In the genomic region with DNA sequence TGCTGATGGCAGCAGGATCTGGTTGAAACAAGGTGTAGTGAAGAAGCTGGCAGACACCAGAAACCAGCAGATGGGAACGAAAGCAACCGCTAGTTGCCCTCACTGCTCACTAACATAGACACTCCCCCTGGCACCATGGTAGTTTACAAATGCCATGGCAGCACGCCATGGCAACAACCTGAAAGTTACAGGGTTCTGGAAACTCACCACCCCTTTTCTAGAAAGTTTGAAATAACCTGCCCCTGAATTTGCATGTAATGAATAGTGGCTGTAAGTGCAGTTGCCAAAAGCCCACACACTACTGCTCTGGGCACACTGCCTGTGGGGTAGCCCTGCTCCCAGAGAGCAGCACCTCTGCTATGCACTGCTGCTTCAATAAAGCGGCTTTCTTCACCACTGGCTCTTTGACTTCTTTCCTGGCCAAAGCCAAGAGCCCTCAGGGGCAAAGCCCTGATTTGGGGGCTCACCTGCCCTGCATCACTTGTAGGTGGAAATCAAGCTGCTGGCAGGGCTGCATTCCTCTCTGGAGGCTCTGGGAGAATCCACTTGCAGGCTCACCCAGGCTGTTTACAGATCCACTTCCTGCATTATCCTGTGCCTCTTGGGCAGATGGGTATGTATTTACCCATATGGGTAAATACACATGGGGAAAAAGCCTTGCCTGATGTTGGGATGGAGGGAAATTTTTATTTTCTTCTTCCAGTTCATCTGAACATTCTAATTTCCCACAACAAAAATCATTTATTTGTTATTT, we compare ENCODE assay signal across 10 cellular contexts. TPM values are rescaled to one million over a fixed set of nuclear protein-coding genes. Genes with fewer than 3 reads are reported as not detected.
DNase-seq lines count a peak whose midpoint lies in the region; ATAC-seq and TF ChIP-seq lines count a peak whose summit lies in the region.
"Had no signal": no experiment of that assay in that cellular context is flagged by ENCODE, and none has a peak within 500 bp of the region (broad histone marks: within the 10 kb centered on the region; RNA-seq: fewer than 3 reads in every experiment).

No MANE protein-coding gene starts in this region.

- DNase-seq in NCI-H146 (lab: John Stamatoyannopoulos, UW) (peak; percentile 18), NCI-H146 treated with DMSO at 0.1 percent for 48 hours (lab: John Stamatoyannopoulos, UW; ENCODE audit: unreplicated experiment) (no peak), progenitor cell of endocrine pancreas (ENCODE audit: low spot score, unreplicated experiment) (no peak), ecto neural progenitor cell (ENCODE audit: low spot score) (no peak), type B pancreatic cell (ENCODE audit: extremely low spot score, unreplicated experiment) (no peak)
- no peak for DNase-seq in activated CD4-positive, alpha-beta T cell treated with anti-CD3 and anti-CD28 coated beads for 4 hours

- H3K27ac Mint-ChIP-seq in brain: peak overlapping the region; percentile 24 to 88 (median 45)
- peak overlapping the region; percentile 24 for H3K27ac Mint-ChIP-seq in progenitor cell of endocrine pancreas
- H3K27ac Mint-ChIP-seq in type B pancreatic cell: no peak overlapping the region

- H3K9me3 Mint-ChIP-seq in brain (no peaks in the 10 kb centered on the region), progenitor cell of endocrine pancreas (ENCODE audit: low read depth) (no peaks in the 10 kb centered on the region), type B pancreatic cell (no peaks in the 10 kb centered on the region)

- H3K27me3 Mint-ChIP-seq in brain (peaks cover 12% of the 10 kb centered on the region), progenitor cell of endocrine pancreas (no peaks in the 10 kb centered on the region), type B pancreatic cell (no peaks in the 10 kb centered on the region)

- peak; percentile 62 for ATAC-seq in HG03280 (IDR thresholded peaks at IDR 0.05; ENCODE audit: unreplicated experiment)

- H3K4me3 Mint-ChIP-seq in brain (peak overlapping the region in 2 of 5 experiments; percentile 28 to 58), progenitor cell of endocrine pancreas (ENCODE audit: low read depth) (no peak overlapping the region), type B pancreatic cell (no peak overlapping the region)

- H3K36me3 Mint-ChIP-seq in brain: no peaks in the 10 kb centered on the region
- no peaks in the 10 kb centered on the region for H3K36me3 Mint-ChIP-seq in progenitor cell of endocrine pancreas (ENCODE audit: insufficient read depth)
- H3K36me3 Mint-ChIP-seq in type B pancreatic cell: no peaks in the 10 kb centered on the region

- TF ChIP-seq CTCF in brain (conservative IDR thresholded peaks at IDR 0.05): no peak
- no peak for TF ChIP-seq CTCF in progenitor cell of endocrine pancreas (IDR thresholded peaks at IDR 0.05; ENCODE audit: unreplicated experiment)
- TF ChIP-seq CTCF in type B pancreatic cell (conservative IDR thresholded peaks at IDR 0.05): no peak

- peaks cover 21% of the 10 kb centered on the region for H3K4me1 Mint-ChIP-seq in brain
- peaks cover 42% of the 10 kb centered on the region for H3K4me1 Mint-ChIP-seq in progenitor cell of endocrine pancreas (ENCODE audit: low read depth)
- peaks cover 20% of the 10 kb centered on the region for H3K4me1 Mint-ChIP-seq in type B pancreatic cell (ENCODE audit: unreplicated experiment)

RNA-seq across cellular contexts. Expression of a gene that starts 2.0 kb away (rescaled TPM):
- polyA plus RNA-seq in brain (ENCODE audit: insufficient read depth, low read depth, low replicate concordance): not detected
- total RNA-seq in progenitor cell of endocrine pancreas (not detected in 2 replicates), type B pancreatic cell (ENCODE audit: low replicate concordance) (not detected in 2 replicates)
- total RNA-seq: mucosa of gallbladder had no signal
- polyA plus RNA-seq: A549 had no signal

RNA-seq across cellular contexts. Expression of a gene that starts 57.5 kb away (rescaled TPM):
- 0.97 TPM for polyA plus RNA-seq in brain (ENCODE audit: insufficient read depth, low read depth, low replicate concordance)
- 0.60 TPM in 2 replicates for total RNA-seq in progenitor cell of endocrine pancreas
- total RNA-seq in type B pancreatic cell (ENCODE audit: low replicate concordance): 0.29 and 2.2 TPM in 2 replicates
